ENCODE assay signal across 28 cellular contexts in the genomic region with DNA sequence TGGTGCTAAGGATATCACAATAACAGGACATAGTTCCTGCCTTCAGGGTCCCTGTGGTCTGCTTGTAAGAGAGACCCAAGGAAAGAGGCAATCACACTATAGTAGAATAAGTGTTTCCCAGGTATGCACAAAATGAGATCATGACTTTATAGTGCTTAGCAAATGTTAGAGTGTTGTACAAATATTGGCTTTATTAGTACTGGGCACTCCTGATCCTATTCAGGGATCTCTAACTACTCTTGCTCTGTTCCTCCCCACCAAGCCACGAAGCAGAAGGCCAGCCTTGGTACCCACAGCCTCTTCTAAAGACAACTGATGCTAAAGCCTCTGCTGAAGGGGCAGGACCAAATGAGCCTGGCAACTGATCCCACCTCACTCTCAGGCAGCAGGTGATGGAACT.
"Had no signal": no experiment of that assay in that cellular context is flagged by ENCODE, and none has a peak within 500 bp of the region (broad histone marks: within the 10 kb centered on the region; RNA-seq: fewer than 3 reads in every experiment).

No MANE protein-coding gene starts in this region.

- H3K9me3 ChIP-seq: esophagus squamous epithelium, gastrocnemius medialis, heart right ventricle had no signal

- DNase-seq: dermis blood vessel endothelial cell; dorsolateral prefrontal cortex; effector CD4-positive, alpha-beta T cell; effector memory CD4-positive, alpha-beta T cell; erythroblast; esophagus squamous epithelium; foreskin fibroblast; foreskin melanocyte; gastrocnemius medialis; glutamatergic neuron; head of caudate nucleus; heart right ventricle; hypothalamus; immature natural killer cell; islet precursor cell; kidney; kidney glomerular epithelial cell; left colon; left ventricle myocardium superior; mammary epithelial cell; mesendoderm; midbrain; naive thymus-derived CD4-positive, alpha-beta T cell had no signal

- H3K36me3 ChIP-seq: esophagus squamous epithelium, gastrocnemius medialis had no signal

- H3K4me3 ChIP-seq: coronary artery, dorsolateral prefrontal cortex, esophagus squamous epithelium, gastrocnemius medialis, heart right ventricle, lung had no signal

- H3K27me3 ChIP-seq: dorsolateral prefrontal cortex, esophagus squamous epithelium, gastrocnemius medialis, heart right ventricle had no signal

- H3K27ac ChIP-seq: coronary artery, dorsolateral prefrontal cortex, epithelial cell of prostate, esophagus squamous epithelium, gastrocnemius medialis, heart right ventricle had no signal

- ATAC-seq: esophagus mucosa; gastrocnemius medialis; heart right ventricle; left colon; left lobe of liver; left ventricle myocardium superior; naive thymus-derived CD4-positive, alpha-beta T cell had no signal
